Comparison of ENCODE assay signal across 12 cellular contexts in the genomic region with DNA sequence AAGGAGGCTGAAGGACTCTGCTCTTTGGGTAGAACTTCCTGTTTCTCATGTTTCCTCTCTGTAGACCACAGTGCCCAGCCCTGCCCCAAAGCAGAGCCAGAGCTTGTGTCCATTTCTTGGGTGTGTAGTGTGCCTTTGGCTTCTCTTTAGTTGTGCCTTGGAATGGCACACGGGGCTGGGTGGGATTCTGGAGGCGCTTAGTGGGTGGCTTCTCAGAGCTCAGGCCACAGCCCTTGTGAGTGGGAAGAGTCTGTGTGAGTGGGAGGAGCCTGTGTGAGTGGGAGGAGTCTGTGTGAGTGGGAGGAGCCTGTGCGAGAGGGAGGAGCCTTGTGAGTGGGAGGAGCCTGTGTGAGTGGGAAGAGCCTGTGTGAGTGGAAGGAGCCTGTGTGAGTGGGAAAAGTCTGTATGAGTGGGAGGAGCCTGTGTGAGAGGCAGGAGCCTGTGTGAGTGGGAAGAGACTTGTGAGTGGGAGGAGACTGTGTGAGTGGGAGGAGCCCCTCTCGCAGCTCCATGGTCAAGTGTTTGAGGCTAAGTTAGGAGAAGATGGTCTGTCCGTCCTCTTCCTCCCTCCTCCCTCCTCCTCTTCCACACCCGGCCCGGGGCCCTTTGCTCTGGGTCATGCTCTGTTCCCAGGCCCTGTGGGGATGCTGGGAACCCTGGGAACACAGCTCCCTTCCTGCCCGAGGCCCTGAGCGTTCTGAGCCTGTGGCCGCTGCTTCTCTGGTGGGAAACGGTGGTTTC.
DNase-seq lines count a peak whose midpoint lies in the region; ATAC-seq and TF ChIP-seq lines count a peak whose summit lies in the region.
"Had no signal": no experiment of that assay in that cellular context is flagged by ENCODE, and none has a peak within 500 bp of the region (broad histone marks: within the 10 kb centered on the region; RNA-seq: fewer than 3 reads in every experiment).

No MANE protein-coding gene starts in this region.

- H3K9me3 Mint-ChIP-seq in CD4-positive, CD25-positive, alpha-beta regulatory T cell: peaks cover 2 to 12% (median 5%) of the 10 kb centered on the region in 7 donors
- H3K9me3 Mint-ChIP-seq in activated CD8-positive, alpha-beta T cell treated with anti-CD3 and anti-CD28 coated beads, Interleukin-2, amount 10 ng/mL, durations not matched to agents 7 days and 5 days (ENCODE audit: insufficient read depth): peaks cover 20% of the 10 kb centered on the region

- H3K36me3 ChIP-seq in CD4-positive, CD25-positive, alpha-beta regulatory T cell (ENCODE audit: control insufficient read depth, insufficient read depth, low read length): peaks cover 17% of the 10 kb centered on the region
- no peaks in the 10 kb centered on the region for H3K36me3 ChIP-seq in liver (ENCODE audit: control insufficient read depth in 4 of 4, insufficient read depth in 3 of 4, low read depth in 1 of 4, low read length in 3 of 4)

- no peak overlapping the region for H3K4me3 Mint-ChIP-seq in CD4-positive, CD25-positive, alpha-beta regulatory T cell
- no peak overlapping the region for H3K4me3 Mint-ChIP-seq in activated CD8-positive, alpha-beta T cell treated with anti-CD3 and anti-CD28 coated beads, Interleukin-2, amount 10 ng/mL, durations not matched to agents 7 days and 5 days

- DNase-seq in CD4-positive, CD25-positive, alpha-beta regulatory T cell: peak in 2 of 3 donors; percentile 6 to 29
- DNase-seq in HT-29 (ENCODE audit: low spot score) (peak; percentile 12), NCI-H510A (lab: John Stamatoyannopoulos, UW) (no peak), inferior parietal cortex (ENCODE audit: extremely low spot score) (no peak)
- DNase-seq in activated CD8-positive, alpha-beta T cell treated with anti-CD3 and anti-CD28 coated beads, Interleukin-2, amount 10 ng/mL, durations not matched to agents 7 days and 5 days: peak; percentile 26
- DNase-seq: EL, NCI-H446 treated with DMSO at 0.1 percent for 48 hours had no signal

- POLR2A ChIA-PET in activated CD8-positive, alpha-beta T cell treated with anti-CD3 and anti-CD28 coated beads, Interleukin-2, amount 10 ng/mL, durations not matched to agents 7 days and 5 days (lab: Charles Lee): no interaction called here

- H3K27me3 ChIP-seq in CD4-positive, CD25-positive, alpha-beta regulatory T cell (ENCODE audit: control insufficient read depth, insufficient read depth, low read length): no peaks in the 10 kb centered on the region
- no peaks in the 10 kb centered on the region for H3K27me3 ChIP-seq in liver (ENCODE audit: control insufficient read depth in 4 of 4, insufficient read depth in 4 of 4, low read length in 3 of 4)

- ATAC-seq in CD4-positive, CD25-positive, alpha-beta regulatory T cell (ENCODE audit: low read depth in 2 of 2): no peak
- peak; percentile 49 for ATAC-seq in activated CD8-positive, alpha-beta T cell treated with anti-CD3 and anti-CD28 coated beads, Interleukin-2, amount 10 ng/mL, durations not matched to agents 7 days and 5 days
- ATAC-seq in GM21447 (IDR thresholded peaks at IDR 0.05; ENCODE audit: unreplicated experiment) (no peak), GM21381 (IDR thresholded peaks at IDR 0.05; ENCODE audit: unreplicated experiment) (no peak)

- H3K9me3 ChIP-seq in CD4-positive, CD25-positive, alpha-beta regulatory T cell (ENCODE audit: control insufficient read depth in 2 of 2, low read length in 2 of 2): peaks cover 10 to 11% of the 10 kb centered on the region in 2 experiments
- peaks cover 0 to 2% (median 0%) of the 10 kb centered on the region in 4 donors for H3K9me3 ChIP-seq in liver (ENCODE audit: control insufficient read depth in 4 of 4, low read length in 3 of 4)

- 85% methylated on average over 11 of the region's 11 CpGs for WGBS in liver

- H3K27ac ChIP-seq in CD4-positive, CD25-positive, alpha-beta regulatory T cell (ENCODE audit: insufficient read depth, low read length, poor library complexity, severe bottlenecking): no peak overlapping the region
- H3K27ac ChIP-seq in liver (ENCODE audit: low read depth in 1 of 2, low read length in 2 of 2): peak overlapping the region; percentile 3 to 42
- H3K27ac ChIP-seq: VCaP had no signal

- no peaks in the 10 kb centered on the region for H3K27me3 Mint-ChIP-seq in CD4-positive, CD25-positive, alpha-beta regulatory T cell
- H3K27me3 Mint-ChIP-seq in activated CD8-positive, alpha-beta T cell treated with anti-CD3 and anti-CD28 coated beads, Interleukin-2, amount 10 ng/mL, durations not matched to agents 7 days and 5 days (ENCODE audit: low read depth): no peaks in the 10 kb centered on the region

- peak overlapping the region in 1 of 3 donors; percentile 72 for H3K27ac Mint-ChIP-seq in CD4-positive, CD25-positive, alpha-beta regulatory T cell
- H3K27ac Mint-ChIP-seq in activated CD8-positive, alpha-beta T cell treated with anti-CD3 and anti-CD28 coated beads, Interleukin-2, amount 10 ng/mL, durations not matched to agents 7 days and 5 days: peak overlapping the region; percentile 20

- H3K4me1 ChIP-seq in CD4-positive, CD25-positive, alpha-beta regulatory T cell (ENCODE audit: control insufficient read depth, insufficient read depth, low read length, poor library complexity, severe bottlenecking): no peaks in the 10 kb centered on the region
- peaks cover 6 to 24% (median 17%) of the 10 kb centered on the region in 4 donors for H3K4me1 ChIP-seq in liver (ENCODE audit: control insufficient read depth in 4 of 4, insufficient read depth in 4 of 4, low read length in 3 of 4)

- H3K4me3 ChIP-seq in CD4-positive, CD25-positive, alpha-beta regulatory T cell (ENCODE audit: low read depth, low read length): no peak overlapping the region
- no peak overlapping the region for H3K4me3 ChIP-seq in liver (ENCODE audit: low read depth in 1 of 3, low read length in 3 of 3)
- H3K4me3 ChIP-seq: smooth muscle cell had no signal

- H3K9ac ChIP-seq in liver (ENCODE audit: low read depth in 1 of 2, low read length in 2 of 2): no peak overlapping the region

- no peak for TF ChIP-seq CTCF in liver (IDR thresholded peaks at IDR 0.05; ENCODE audit: low read depth, low read length, missing input control)

- TF ChIP-seq RAD21 in liver (IDR thresholded peaks at IDR 0.05): no peak

- H3K36me3 Mint-ChIP-seq in CD4-positive, CD25-positive, alpha-beta regulatory T cell: peaks cover 23% of the 10 kb centered on the region
- H3K36me3 Mint-ChIP-seq in activated CD8-positive, alpha-beta T cell treated with anti-CD3 and anti-CD28 coated beads, Interleukin-2, amount 10 ng/mL, durations not matched to agents 7 days and 5 days (ENCODE audit: low read depth): peaks cover 22% of the 10 kb centered on the region

- CTCF ChIA-PET in activated CD8-positive, alpha-beta T cell treated with anti-CD3 and anti-CD28 coated beads, Interleukin-2, amount 10 ng/mL, durations not matched to agents 7 days and 5 days (lab: Charles Lee): no interaction called here

- peaks cover 6 to 27% (median 19%) of the 10 kb centered on the region in 4 donors for H3K4me1 Mint-ChIP-seq in CD4-positive, CD25-positive, alpha-beta regulatory T cell
- H3K4me1 Mint-ChIP-seq in activated CD8-positive, alpha-beta T cell treated with anti-CD3 and anti-CD28 coated beads, Interleukin-2, amount 10 ng/mL, durations not matched to agents 7 days and 5 days (ENCODE audit: low read depth): peaks cover 10% of the 10 kb centered on the region

TF ChIP-seq in liver, 16 proteins besides CTCF, POLR2A, EP300 and RAD21:
- no peak for TF ChIP-seq GABPA (IDR thresholded peaks at IDR 0.05 in 1 of 2, conservative IDR thresholded peaks at IDR 0.05 in 1 of 2)
- TF ChIP-seq NR2F2 (IDR thresholded peaks at IDR 0.05): peak; percentile 86
- peak; percentile 14 for TF ChIP-seq SP1 (IDR thresholded peaks at IDR 0.05)

Comparison
In these comparisons a context has a peak if more than half of its experiments do, and no peak if none do; other contexts are left out.
1. DNase-seq: peak in CD4-positive, CD25-positive, alpha-beta regulatory T cell (2 of 3), HT-29 (single experiment) and activated CD8-positive, alpha-beta T cell treated with anti-CD3 and anti-CD28 coated beads, Interleukin-2, amount 10 ng/mL, durations not matched to agents 7 days and 5 days (single experiment); none in NCI-H510A (single experiment) and inferior parietal cortex (single experiment).